ENCODE assay signal across 26 cellular contexts in genomic region chr22:17347724-17348123, GRCh38. TPM values are rescaled to one million over a fixed set of nuclear protein-coding genes. Genes with fewer than 3 reads are reported as not detected.
"Had no signal": no experiment of that assay in that cellular context is flagged by ENCODE, and none has a peak within 500 bp of the region (broad histone marks: within the 10 kb centered on the region; RNA-seq: fewer than 3 reads in every experiment).

No MANE protein-coding gene starts in this region.

- H3K4me3 Mint-ChIP-seq: T-cell had no signal

- H3K9me3 Mint-ChIP-seq: T-cell had no signal

- H3K36me3 Mint-ChIP-seq: T-cell had no signal

- H3K27me3 ChIP-seq: MG63 had no signal

- DNase-seq: Karpas-422, KG1, NCI-H1092, NCI-H1105 treated with DMSO at 0.1 percent for 48 hours, NCI-H1417 treated with DMSO at 0.1 percent for 48 hours, NCI-H146, NCI-H1694 treated with DMSO at 0.1 percent for 48 hours, NCI-H1930, NCI-H2081, NCI-H2107, NCI-H446, NCI-H510A, NCI-H524 treated with DMSO at 0.1 percent for 48 hours, NCI-H69, NCI-H774, Right ventricle myocardium superior, RPMI8226, SIG-M5, SW 1271, T-cell had no signal

- H3K36me3 ChIP-seq: MG63, SJSA1 had no signal

- H3K27ac Mint-ChIP-seq: T-cell had no signal

- FAIRE-seq: HTR-8/SVneo, RCC 7860 had no signal

- H3K27ac ChIP-seq: HL-60, SJSA1, SK-N-MC had no signal

- H3K4me3 ChIP-seq: MG63, SJSA1, SK-N-MC had no signal

- H3K9me3 ChIP-seq: MG63, SJSA1 had no signal

- ATAC-seq: T-cell had no signal

RNA-seq across cellular contexts. Expression of gene CECR2, which starts 21.5 kb away (rescaled TPM):
- total RNA-seq: SJSA1 had no signal
